ENCODE assay signal across 26 cellular contexts in the genomic region with DNA sequence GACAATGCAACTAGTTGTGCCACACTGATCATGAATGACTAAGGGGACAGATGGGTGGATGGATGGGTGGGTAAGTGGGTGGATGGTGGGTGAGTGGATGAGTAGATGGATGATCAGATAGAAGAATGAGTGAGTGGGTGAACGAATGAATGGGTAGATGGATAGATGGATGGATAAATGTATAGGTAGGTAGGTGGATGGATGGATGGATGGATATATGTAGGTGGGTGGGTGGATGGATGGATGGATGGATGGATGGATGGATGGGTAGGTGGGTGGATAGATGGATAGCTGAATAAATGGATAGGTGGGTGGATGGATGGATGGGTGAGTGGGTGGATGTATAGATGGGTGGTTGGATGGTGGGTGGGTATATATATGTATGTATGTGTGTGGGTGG.
"Had no signal": no experiment of that assay in that cellular context is flagged by ENCODE, and none has a peak within 500 bp of the region (broad histone marks: within the 10 kb centered on the region; RNA-seq: fewer than 3 reads in every experiment).

No MANE protein-coding gene starts in this region.

- H3K4me3 ChIP-seq: stomach, suprapubic skin, testis, thoracic aorta, thyroid gland, tibial artery, tibial nerve, transverse colon, upper lobe of left lung, upper lobe of right lung, uterus, vagina had no signal

- H3K27ac ChIP-seq: stomach, suprapubic skin, testis, thoracic aorta, thyroid gland, tibial artery, tibial nerve, transverse colon, upper lobe of left lung, upper lobe of right lung, uterus, vagina had no signal

- H3K27me3 ChIP-seq: stomach, suprapubic skin, testis, thyroid gland, tibial artery, tibial nerve, transverse colon, upper lobe of left lung, upper lobe of right lung, uterus, vagina had no signal

- H3K9me3 ChIP-seq: stomach, suprapubic skin, testis, thoracic aorta, thyroid gland, tibial artery, tibial nerve, transverse colon, upper lobe of left lung, upper lobe of right lung, uterus, vagina had no signal

- ATAC-seq: stimulated activated effector memory CD8-positive, alpha-beta T cell treated with anti-CD3 and anti-CD28 coated beads, Interleukin-12 subunit alpha, Interleukin-12 subunit beta, amount 100 ng/mL, for 72 hours; stimulated activated memory B cell treated with anti-CD40 and anti-IgM and Interleukin-4, amounts not matched to agents 10 μg/mL and 1 μg/mL and 100 μg/mL, for 72 hours; stimulated activated naive B cell treated with anti-CD40 and anti-IgM and Interleukin-4, amounts not matched to agents 10 μg/mL and 1 μg/mL and 100 μg/mL, for 72 hours; stimulated activated naive CD8-positive, alpha-beta T cell treated with anti-CD3 and anti-CD28 coated beads, Interleukin-15, amount 100 ng/mL, for 72 hours; stimulated activated naive CD8-positive, alpha-beta T cell treated with anti-CD3 and anti-CD28 coated beads, Interleukin-15, Interleukin-2, amounts not matched to agents 100 U/mL and 50 U/mL, for 24 hours; upper lobe of right lung had no signal

- H3K4me1 ChIP-seq: stomach, suprapubic skin, testis, thyroid gland, tibial nerve, transverse colon, upper lobe of left lung, upper lobe of right lung, uterus, vagina had no signal

- DNase-seq: stimulated activated CD4-positive, alpha-beta T cell treated with anti-CD3 and anti-CD28 coated beads, Interleukin-2, amount 100 ng/mL, for 48 hours; stimulated activated CD4-positive, alpha-beta T cell treated with anti-CD3 and anti-CD28 coated beads, Interleukin-4, amount 100 ng/mL, for 1 hour; stimulated activated CD4-positive, alpha-beta T cell treated with anti-CD3 and anti-CD28 coated beads, Interleukin-4, amount 100 ng/mL, for 24 hours; stimulated activated CD4-positive, alpha-beta T cell treated with anti-CD3 and anti-CD28 coated beads, Interleukin-4, amount 100 ng/mL, for 4 hours; stimulated activated CD8-positive, alpha-beta memory T cell treated with anti-CD3 and anti-CD28 coated beads, Interleukin-4, amount 100 ng/mL, for 48 hours; stimulated activated naive B cell treated with anti-CD40 and anti-IgM and Interleukin-4, amounts not matched to agents 10 μg/mL and 1 μg/mL and 100 μg/mL, for 72 hours; stimulated activated naive CD4-positive, alpha-beta T cell; stimulated activated naive CD4-positive, alpha-beta T cell treated with Interleukin-2 at 50 U/mL for 16 hours; stimulated activated naive CD8-positive, alpha-beta T cell treated with anti-CD3 and anti-CD28 coated beads, Interleukin-15, amount 100 ng/mL, for 72 hours; stimulated activated naive CD8-positive, alpha-beta T cell treated with anti-CD3 and anti-CD28 coated beads, Interleukin-15, Interleukin-2, amounts not matched to agents 100 U/mL and 50 U/mL, for 24 hours; stomach; substantia nigra; testis; thyroid gland; tibial artery; transverse colon; trophoblast cell; upper lobe of left lung; upper lobe of right lung; uterus had no signal

- H3K36me3 ChIP-seq: suprapubic skin, thyroid gland, tibial nerve, transverse colon, upper lobe of left lung, upper lobe of right lung, uterus, vagina had no signal
